19 cellular contexts compared by ENCODE assay signal in the genomic region with DNA sequence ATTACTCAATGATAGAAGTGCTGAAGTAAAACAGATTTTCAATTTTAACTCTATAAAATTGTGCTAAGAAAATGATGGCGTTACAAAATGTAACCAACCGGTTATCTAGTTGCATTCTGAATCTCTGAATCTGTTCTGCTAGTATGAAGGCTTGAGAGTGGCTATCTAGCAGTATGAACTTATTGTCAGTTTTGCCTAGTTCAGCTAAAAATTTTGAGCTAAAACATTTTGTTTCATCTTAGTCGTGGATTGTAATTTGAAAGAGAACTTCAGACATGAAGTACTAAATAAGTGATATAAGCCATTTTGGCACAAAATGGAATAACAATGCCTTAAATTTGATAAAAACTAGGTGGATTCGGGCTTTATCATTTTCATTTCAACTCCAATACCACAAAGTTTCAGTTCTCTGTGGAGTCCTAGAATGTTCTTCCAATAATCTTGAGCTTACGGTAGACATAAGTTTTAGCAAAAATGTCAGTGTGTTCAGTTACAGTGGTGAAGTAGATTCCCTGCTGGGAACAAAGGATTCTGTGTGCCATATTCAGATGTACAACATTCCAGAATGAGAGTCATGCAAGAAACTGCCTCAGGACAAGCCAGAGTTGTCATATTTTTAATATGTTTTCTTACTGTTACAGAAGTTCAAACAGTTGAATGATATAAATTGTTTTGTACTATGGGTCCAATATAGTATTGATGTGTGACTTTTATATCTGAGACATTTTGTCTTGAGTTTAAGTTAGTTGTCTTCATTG. TPM values are rescaled to one million over a fixed set of nuclear protein-coding genes. Genes with fewer than 3 reads are reported as not detected.
DNase-seq lines count a peak whose midpoint lies in the region; ATAC-seq and TF ChIP-seq lines count a peak whose summit lies in the region.
"Had no signal": no experiment of that assay in that cellular context is flagged by ENCODE, and none has a peak within 500 bp of the region (broad histone marks: within the 10 kb centered on the region; RNA-seq: fewer than 3 reads in every experiment).

No MANE protein-coding gene starts in this region.

- in situ Hi-C loops in mammary epithelial cell (cut with MboI; ENCODE audit: low sequenced_read_pairs in 2 of 2) = no loop called here

- H3K4me3 Mint-ChIP-seq in activated naive CD4-positive, alpha-beta T cell treated with anti-CD3 and anti-CD28 coated beads for 36 hours = no peak overlapping the region
- H3K4me3 Mint-ChIP-seq: CD8-positive, alpha-beta memory T cell; central memory CD8-positive, alpha-beta T cell; effector memory CD8-positive, alpha-beta T cell; nephron progenitor cell had no signal

- H3K27me3 Mint-ChIP-seq in activated naive CD4-positive, alpha-beta T cell treated with anti-CD3 and anti-CD28 coated beads for 36 hours (ENCODE audit: low read depth) = no peaks in the 10 kb centered on the region
- H3K27me3 Mint-ChIP-seq: CD8-positive, alpha-beta memory T cell; central memory CD8-positive, alpha-beta T cell; effector memory CD8-positive, alpha-beta T cell had no signal

- no peak overlapping the region for H3K4me3 ChIP-seq in AG10803 (ENCODE audit: low read length)
- H3K4me3 ChIP-seq in KMS-11 (IDR thresholded peaks at IDR 0.05; ENCODE audit: insufficient read depth, low read depth, low read length) = no peak overlapping the region
- no peak overlapping the region for H3K4me3 ChIP-seq in mammary epithelial cell (replicated peaks in 1 of 3; ENCODE audit: insufficient read depth in 1 of 3, low read depth in 2 of 3, low read length in 3 of 3)
- H3K4me3 ChIP-seq in mesenchymal stem cell (ENCODE audit: insufficient read depth in 1 of 2, low read depth in 1 of 2, low read length in 2 of 2) = no peak overlapping the region
- H3K4me3 ChIP-seq in upper lobe of left lung = no peak overlapping the region
- H3K4me3 ChIP-seq: psoas muscle had no signal

- H3K9ac ChIP-seq in KMS-11 (no peak overlapping the region), mammary epithelial cell (ENCODE audit: insufficient read depth, low read length) (no peak overlapping the region), mesenchymal stem cell (ENCODE audit: low read length) (no peak overlapping the region)

- no peak overlapping the region for H2BK5ac ChIP-seq in mesenchymal stem cell (ENCODE audit: low read depth, low read length, poor library complexity, severe bottlenecking)

- no peak overlapping the region for H2BK15ac ChIP-seq in mesenchymal stem cell (ENCODE audit: low read depth, poor library complexity, severe bottlenecking)

- WGBS in mammary epithelial cell (ENCODE audit: low coverage, missing lambda C conversion rate) = 54% methylated on average over 4 of the region's 5 CpGs
- WGBS in mesenchymal stem cell = 97% methylated on average over 4 of the region's 5 CpGs
- 93 to 95% methylated on average over 5 of the region's 5 CpGs for WGBS in upper lobe of left lung, 2 donors

- H4K8ac ChIP-seq in mesenchymal stem cell (ENCODE audit: low read length) = no peak overlapping the region

- no peak overlapping the region for H2AFZ ChIP-seq in KMS-11 (ENCODE audit: low read depth)
- H2AFZ ChIP-seq in mammary epithelial cell (ENCODE audit: low read depth, low read length) = no peak overlapping the region
- H2AFZ ChIP-seq in mesenchymal stem cell (ENCODE audit: low read depth, low read length) = no peak overlapping the region

- H3K79me2 ChIP-seq in KMS-11 (ENCODE audit: insufficient read depth, low read depth) (no peaks in the 10 kb centered on the region), mammary epithelial cell (ENCODE audit: insufficient read depth, low read length) (no peaks in the 10 kb centered on the region)

- H3K36me3 ChIP-seq in KMS-11 (ENCODE audit: insufficient read depth) (no peaks in the 10 kb centered on the region), mammary epithelial cell (ENCODE audit: insufficient read depth, low read length) (peaks cover 27% of the 10 kb centered on the region), mesenchymal stem cell (ENCODE audit: control insufficient read depth in 1 of 2, insufficient read depth in 2 of 2, low read depth in 1 of 2, low read length in 2 of 2) (peaks cover 2 to 61% of the 10 kb centered on the region in 2 experiments), upper lobe of left lung (peaks cover 24 to 81% (median 36%) of the 10 kb centered on the region in 4 donors)

- no peaks in the 10 kb centered on the region for H3K4me1 Mint-ChIP-seq in activated naive CD4-positive, alpha-beta T cell treated with anti-CD3 and anti-CD28 coated beads for 36 hours (ENCODE audit: low read depth)
- H3K4me1 Mint-ChIP-seq: CD8-positive, alpha-beta memory T cell; nephron progenitor cell had no signal

- no peak for TF ChIP-seq POLR2A in upper lobe of left lung (IDR thresholded peaks at IDR 0.05)

- BruUV-seq in mammary epithelial cell (replicated peaks; lab: Mats Ljungman, UMichigan) = no TSS peak

- H3K4ac ChIP-seq in mesenchymal stem cell (ENCODE audit: low read depth in 1 of 2, low read length in 2 of 2) = no peak overlapping the region

- DNase-seq in AG10803 (ENCODE audit: low read depth) (peak; percentile 33), mammary epithelial cell (peak; percentile 71), mesenchymal stem cell (no peak), upper lobe of left lung (no peak), NCI-H1048 (lab: John Stamatoyannopoulos, UW) (no peak)
- no peak for DNase-seq in activated naive CD4-positive, alpha-beta T cell treated with anti-CD3 and anti-CD28 coated beads for 36 hours
- DNase-seq: activated CD4-positive, alpha-beta T cell treated with anti-CD3 and anti-CD28 coated beads for 48 hours; CD8-positive, alpha-beta memory T cell; effector memory CD8-positive, alpha-beta T cell; Karpas-422; kidney; NCI-H524 treated with DMSO at 0.1 percent for 48 hours; nephron progenitor cell; psoas muscle; stimulated activated CD4-positive, alpha-beta T cell treated with anti-CD3 and anti-CD28 coated beads, Interleukin-12 subunit alpha, Interleukin-12 subunit beta, amount 100 ng/mL, for 4 hours had no signal

- no peak overlapping the region for H3K27ac Mint-ChIP-seq in activated naive CD4-positive, alpha-beta T cell treated with anti-CD3 and anti-CD28 coated beads for 36 hours
- H3K27ac Mint-ChIP-seq: activated T-helper 2 cell treated with anti-CD3 and anti-CD28 coated beads, Interferon-gamma antibody, Interleukin-2, Interleukin-4, amounts not matched to agents 10 μg/mL and 5 μg/mL and 100 μg/mL, durations not matched to agents 14 hours and 24 hours and 36 hours; nephron progenitor cell had no signal

- CTCF ChIA-PET in mammary epithelial cell (lab: Charles Lee; ENCODE audit: low non-redundant PET) = no interaction called here
- CTCF ChIA-PET in activated naive CD4-positive, alpha-beta T cell treated with anti-CD3 and anti-CD28 coated beads for 36 hours (lab: Charles Lee) = no interaction called here

- H3K4me2 ChIP-seq in KMS-11 (peak overlapping the region; percentile 5; the same call in 1 of the 2 replicates), mammary epithelial cell (ENCODE audit: insufficient read depth, low read depth, low read length) (peak overlapping the region; percentile 49), mesenchymal stem cell (ENCODE audit: low read length, poor library complexity, severe bottlenecking) (no peak overlapping the region)

- peaks cover 2% of the 10 kb centered on the region for H3K79me1 ChIP-seq in mesenchymal stem cell (replicated peaks; ENCODE audit: low read length, poor library complexity, severe bottlenecking)

- H2BK12ac ChIP-seq in mesenchymal stem cell (ENCODE audit: low read length in 2 of 2) = no peak overlapping the region

- H3K27me3 ChIP-seq in KMS-11 (ENCODE audit: insufficient read depth, low read depth) (no peaks in the 10 kb centered on the region), mammary epithelial cell (ENCODE audit: insufficient read depth, low read length) (no peaks in the 10 kb centered on the region), mesenchymal stem cell (ENCODE audit: control insufficient read depth in 1 of 2, insufficient read depth in 1 of 2, low read length in 2 of 2) (no peaks in the 10 kb centered on the region), upper lobe of left lung (no peaks in the 10 kb centered on the region)

- H3K36me3 Mint-ChIP-seq in activated naive CD4-positive, alpha-beta T cell treated with anti-CD3 and anti-CD28 coated beads for 36 hours (ENCODE audit: low read depth) = peaks cover 26% of the 10 kb centered on the region

- H4K20me1 ChIP-seq in KMS-11 (ENCODE audit: insufficient read depth) (no peaks in the 10 kb centered on the region), mammary epithelial cell (ENCODE audit: insufficient read depth, low read length) (no peaks in the 10 kb centered on the region)

- H3K14ac ChIP-seq in mesenchymal stem cell (ENCODE audit: low read length in 2 of 2) = no peak overlapping the region

- H3K27ac ChIP-seq in KMS-11 (no peak overlapping the region), mammary epithelial cell (ENCODE audit: insufficient read depth, low read depth, low read length) (peak overlapping the region; percentile 54), mesenchymal stem cell (ENCODE audit: low read length, poor library complexity, severe bottlenecking) (peak overlapping the region; percentile 73), upper lobe of left lung (no peak overlapping the region)
- H3K27ac ChIP-seq: psoas muscle had no signal

- dilution Hi-C loops in mammary epithelial cell (cut with HindIII; ENCODE audit: low sequenced_read_pairs) = no loop called here

- H3K4me1 ChIP-seq in KMS-11 (ENCODE audit: low read depth, poor library complexity, severe bottlenecking) (peaks cover 13% of the 10 kb centered on the region), mammary epithelial cell (ENCODE audit: insufficient read depth, low read length) (peaks cover 20% of the 10 kb centered on the region), mesenchymal stem cell (ENCODE audit: control insufficient read depth, insufficient read depth, low read depth, low read length) (no peaks in the 10 kb centered on the region), upper lobe of left lung (no peaks in the 10 kb centered on the region)
- H3K4me1 ChIP-seq: psoas muscle had no signal

- intact Hi-C loops in mammary epithelial cell (cut with micrococcal nuclease) = no loop called here
- intact Hi-C loops in activated naive CD4-positive, alpha-beta T cell treated with anti-CD3 and anti-CD28 coated beads for 36 hours (cut with micrococcal nuclease) = no loop called here

- H3K9me3 Mint-ChIP-seq in activated naive CD4-positive, alpha-beta T cell treated with anti-CD3 and anti-CD28 coated beads for 36 hours = no peaks in the 10 kb centered on the region
- H3K9me3 Mint-ChIP-seq: activated T-helper 2 cell treated with anti-CD3 and anti-CD28 coated beads, Interferon-gamma antibody, Interleukin-2, Interleukin-4, amounts not matched to agents 10 μg/mL and 5 μg/mL and 100 μg/mL, durations not matched to agents 14 hours and 24 hours and 36 hours; CD8-positive, alpha-beta memory T cell; central memory CD8-positive, alpha-beta T cell; effector memory CD8-positive, alpha-beta T cell had no signal

- TF ChIP-seq CTCF in AG10803 (conservative IDR thresholded peaks at IDR 0.05; ENCODE audit: low read length) (no peak), KMS-11 (conservative IDR thresholded peaks at IDR 0.05; ENCODE audit: low read depth, low read length) (no peak), mammary epithelial cell (conservative IDR thresholded peaks at IDR 0.05 in 1 of 2, IDR thresholded peaks at IDR 0.05 in 1 of 2; ENCODE audit: extremely low read depth in 1 of 2, insufficient read depth in 1 of 2, low read depth in 1 of 2, low read length in 2 of 2) (no peak), upper lobe of left lung (IDR thresholded peaks at IDR 0.05) (no peak)

- no peaks in the 10 kb centered on the region for H3K9me3 ChIP-seq in mammary epithelial cell (replicated peaks; ENCODE audit: insufficient read depth, low read length)
- no peaks in the 10 kb centered on the region for H3K9me3 ChIP-seq in mesenchymal stem cell (ENCODE audit: control insufficient read depth, low read length)
- H3K9me3 ChIP-seq in upper lobe of left lung = no peaks in the 10 kb centered on the region
- H3K9me3 ChIP-seq: psoas muscle had no signal

- H2AK5ac ChIP-seq in mesenchymal stem cell (ENCODE audit: low read length, severe bottlenecking) = no peak overlapping the region

- H2BK120ac ChIP-seq in mesenchymal stem cell (ENCODE audit: low read depth, low read length) = no peak overlapping the region

- no peak overlapping the region for H4K91ac ChIP-seq in mesenchymal stem cell (ENCODE audit: low read length)

- TF ChIP-seq EP300 in upper lobe of left lung (IDR thresholded peaks at IDR 0.05) = no peak

- no peak overlapping the region for H3K18ac ChIP-seq in mesenchymal stem cell (ENCODE audit: low read depth in 1 of 2, low read length in 2 of 2)

- H3K23ac ChIP-seq in mesenchymal stem cell (ENCODE audit: low read length in 2 of 2) = no peak overlapping the region

- ATAC-seq in HG02678 (IDR thresholded peaks at IDR 0.05; ENCODE audit: unreplicated experiment) (no peak), upper lobe of left lung (ENCODE audit: low FRiP score in 2 of 2) (no peak)
- ATAC-seq: effector memory CD8-positive, alpha-beta T cell; psoas muscle had no signal

RNA-seq across cellular contexts. Expression of a gene that starts 28.1 kb away (rescaled TPM):
- total RNA-seq in mammary epithelial cell (100 to 1,000 TPM in 1 of 2 donors, 10 to 100 TPM in 1; 87.1 to 124 TPM), upper lobe of left lung (100 to 1,000 TPM in 1 of 6 donors, 10 to 100 TPM in 5; 57.6 to 145 (median 79.7) TPM)
- 46.9 TPM for polyA plus RNA-seq in mammary epithelial cell
- 34.1 TPM for polyA minus RNA-seq in mammary epithelial cell
- polyA plus RNA-seq in mesenchymal stem cell (2013, experiment 1 of 2) = 73.0 TPM
- polyA plus RNA-seq in mesenchymal stem cell (2013, experiment 2 of 2) = 73.1 TPM
- total RNA-seq in activated naive CD4-positive, alpha-beta T cell treated with anti-CD3 and anti-CD28 coated beads for 36 hours = 10 to 100 TPM; 16.5 to 19.9 TPM

RNA-seq across cellular contexts. Expression of a gene that starts 28.6 kb away (rescaled TPM):
- total RNA-seq in mammary epithelial cell (100 to 1,000 TPM; 120 to 198 TPM), upper lobe of left lung (10 to 100 TPM; 10.3 to 88.2 (median 66.4) TPM)
- 156 TPM for polyA plus RNA-seq in mammary epithelial cell
- 264 TPM for polyA minus RNA-seq in mammary epithelial cell
- 38.2 TPM for polyA plus RNA-seq in mesenchymal stem cell (2013, experiment 1 of 2)
- 38.2 TPM for polyA plus RNA-seq in mesenchymal stem cell (2013, experiment 2 of 2)
- 100 to 1,000 TPM; 186 to 196 TPM for total RNA-seq in activated naive CD4-positive, alpha-beta T cell treated with anti-CD3 and anti-CD28 coated beads for 36 hours

Comparison
In these comparisons a context has a peak if more than half of its experiments do, and no peak if none do; other contexts are left out.
1. DNase-seq: peak in AG10803 (single experiment) and mammary epithelial cell (single experiment); none in mesenchymal stem cell (single experiment), upper lobe of left lung (0 of 2), NCI-H1048 (single experiment) and activated naive CD4-positive, alpha-beta T cell treated with anti-CD3 and anti-CD28 coated beads for 36 hours (single experiment).
2. H3K27ac ChIP-seq: peak in mammary epithelial cell (single experiment) and mesenchymal stem cell (single experiment); none in KMS-11 (single experiment) and upper lobe of left lung (0 of 4).